1 cellular context compared by ENCODE assay signal in the genomic region with DNA sequence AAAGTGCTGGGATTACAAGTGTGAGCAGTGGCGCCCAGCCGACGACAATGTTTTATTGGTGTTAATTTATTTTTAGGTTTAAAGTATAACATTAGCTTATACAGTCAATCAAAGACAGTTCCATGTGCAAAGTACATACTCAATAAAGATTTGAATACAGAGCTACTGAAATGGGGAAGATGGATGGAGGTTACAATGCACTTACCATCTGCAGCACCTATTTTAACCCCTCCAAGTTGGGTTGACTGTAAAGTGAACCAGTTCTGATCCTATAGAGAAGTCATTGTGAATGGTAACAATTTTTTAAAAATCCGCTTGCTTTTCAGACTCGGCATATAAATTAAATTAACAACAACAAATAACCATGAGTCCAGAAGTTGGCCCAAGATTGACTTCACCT.
TF ChIP-seq lines count a peak whose summit lies in the region.

No MANE protein-coding gene starts in this region.

TF ChIP-seq in GM23338, 12 proteins besides CTCF, POLR2A, EP300 and RAD21 (continued from another document):
- TF ChIP-seq REST (IDR thresholded peaks at IDR 0.05; ENCODE audit: unreplicated experiment) (no peak), ZNF114 (CRISPR knock-in tag; IDR thresholded peaks at IDR 0.05) (no peak), NANOG (IDR thresholded peaks at IDR 0.05; ENCODE audit: borderline replicate concordance) (no peak), EZH2phosphoT487 (IDR thresholded peaks at IDR 0.05; ENCODE audit: unreplicated experiment) (no peak), JUNB (IDR thresholded peaks at IDR 0.05; ENCODE audit: unreplicated experiment) (no peak)
- TF ChIP-seq, protein P1, sequence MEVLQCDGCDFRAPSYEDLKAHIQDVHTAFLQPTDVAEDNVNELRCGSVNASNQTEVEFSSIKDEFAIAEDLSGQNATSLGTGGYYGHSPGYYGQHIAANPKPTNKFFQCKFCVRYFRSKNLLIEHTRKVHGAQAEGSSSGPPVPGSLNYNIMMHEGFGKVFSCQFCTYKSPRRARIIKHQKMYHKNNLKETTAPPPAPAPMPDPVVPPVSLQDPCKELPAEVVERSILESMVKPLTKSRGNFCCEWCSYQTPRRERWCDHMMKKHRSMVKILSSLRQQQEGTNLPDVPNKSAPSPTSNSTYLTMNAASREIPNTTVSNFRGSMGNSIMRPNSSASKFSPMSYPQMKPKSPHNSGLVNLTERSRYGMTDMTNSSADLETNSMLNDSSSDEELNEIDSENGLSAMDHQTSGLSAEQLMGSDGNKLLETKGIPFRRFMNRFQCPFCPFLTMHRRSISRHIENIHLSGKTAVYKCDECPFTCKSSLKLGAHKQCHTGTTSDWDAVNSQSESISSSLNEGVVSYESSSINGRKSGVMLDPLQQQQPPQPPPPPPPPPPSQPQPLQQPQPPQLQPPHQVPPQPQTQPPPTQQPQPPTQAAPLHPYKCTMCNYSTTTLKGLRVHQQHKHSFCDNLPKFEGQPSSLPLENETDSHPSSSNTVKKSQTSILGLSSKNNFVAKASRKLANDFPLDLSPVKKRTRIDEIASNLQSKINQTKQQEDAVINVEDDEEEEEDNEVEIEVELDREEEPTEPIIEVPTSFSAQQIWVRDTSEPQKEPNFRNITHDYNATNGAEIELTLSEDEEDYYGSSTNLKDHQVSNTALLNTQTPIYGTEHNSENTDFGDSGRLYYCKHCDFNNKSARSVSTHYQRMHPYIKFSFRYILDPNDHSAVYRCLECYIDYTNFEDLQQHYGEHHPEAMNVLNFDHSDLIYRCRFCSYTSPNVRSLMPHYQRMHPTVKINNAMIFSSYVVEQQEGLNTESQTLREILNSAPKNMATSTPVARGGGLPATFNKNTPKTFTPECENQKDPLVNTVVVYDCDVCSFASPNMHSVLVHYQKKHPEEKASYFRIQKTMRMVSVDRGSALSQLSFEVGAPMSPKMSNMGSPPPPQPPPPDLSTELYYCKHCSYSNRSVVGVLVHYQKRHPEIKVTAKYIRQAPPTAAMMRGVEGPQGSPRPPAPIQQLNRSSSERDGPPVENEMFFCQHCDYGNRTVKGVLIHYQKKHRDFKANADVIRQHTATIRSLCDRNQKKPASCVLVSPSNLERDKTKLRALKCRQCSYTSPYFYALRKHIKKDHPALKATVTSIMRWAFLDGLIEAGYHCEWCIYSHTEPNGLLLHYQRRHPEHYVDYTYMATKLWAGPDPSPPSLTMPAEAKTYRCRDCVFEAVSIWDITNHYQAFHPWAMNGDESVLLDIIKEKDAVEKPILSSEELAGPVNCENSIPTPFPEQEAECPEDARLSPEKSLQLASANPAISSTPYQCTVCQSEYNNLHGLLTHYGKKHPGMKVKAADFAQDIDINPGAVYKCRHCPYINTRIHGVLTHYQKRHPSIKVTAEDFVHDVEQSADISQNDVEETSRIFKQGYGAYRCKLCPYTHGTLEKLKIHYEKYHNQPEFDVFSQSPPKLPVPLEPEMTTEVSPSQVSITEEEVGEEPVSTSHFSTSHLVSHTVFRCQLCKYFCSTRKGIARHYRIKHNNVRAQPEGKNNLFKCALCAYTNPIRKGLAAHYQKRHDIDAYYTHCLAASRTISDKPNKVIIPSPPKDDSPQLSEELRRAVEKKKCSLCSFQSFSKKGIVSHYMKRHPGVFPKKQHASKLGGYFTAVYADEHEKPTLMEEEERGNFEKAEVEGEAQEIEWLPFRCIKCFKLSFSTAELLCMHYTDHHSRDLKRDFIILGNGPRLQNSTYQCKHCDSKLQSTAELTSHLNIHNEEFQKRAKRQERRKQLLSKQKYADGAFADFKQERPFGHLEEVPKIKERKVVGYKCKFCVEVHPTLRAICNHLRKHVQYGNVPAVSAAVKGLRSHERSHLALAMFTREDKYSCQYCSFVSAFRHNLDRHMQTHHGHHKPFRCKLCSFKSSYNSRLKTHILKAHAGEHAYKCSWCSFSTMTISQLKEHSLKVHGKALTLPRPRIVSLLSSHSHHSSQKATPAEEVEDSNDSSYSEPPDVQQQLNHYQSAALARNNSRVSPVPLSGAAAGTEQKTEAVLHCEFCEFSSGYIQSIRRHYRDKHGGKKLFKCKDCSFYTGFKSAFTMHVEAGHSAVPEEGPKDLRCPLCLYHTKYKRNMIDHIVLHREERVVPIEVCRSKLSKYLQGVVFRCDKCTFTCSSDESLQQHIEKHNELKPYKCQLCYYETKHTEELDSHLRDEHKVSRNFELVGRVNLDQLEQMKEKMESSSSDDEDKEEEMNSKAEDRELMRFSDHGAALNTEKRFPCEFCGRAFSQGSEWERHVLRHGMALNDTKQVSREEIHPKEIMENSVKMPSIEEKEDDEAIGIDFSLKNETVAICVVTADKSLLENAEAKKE (CRISPR knock-in tag; IDR thresholded peaks at IDR 0.05) = no peak
